ENCODE assay signal across 8 cellular contexts in genomic region chr5:137778772-137779564, GRCh38. TPM values are rescaled to one million over a fixed set of nuclear protein-coding genes. Genes with fewer than 3 reads are reported as not detected.
A peak's percentile ranks its signal among the peaks of the same experiment; 100 is the strongest.
DNase-seq lines count a peak whose midpoint lies in the region; ATAC-seq, FAIRE-seq and TF ChIP-seq lines count a peak whose summit lies in the region.

No MANE protein-coding gene starts in this region.

- ATAC-seq in GM18511 (IDR thresholded peaks at IDR 0.05; ENCODE audit: unreplicated experiment), result no peak

- in situ Hi-C loops in Caki2 (cut with HindIII; ENCODE audit: low pct_unique_long_range_greater_than_20kb, low sequenced_read_pairs), result no loop called here

- H3K36me3 ChIP-seq in small intestine (ENCODE audit: control insufficient read depth in 2 of 2, insufficient read depth in 2 of 2, low read length in 2 of 2), result no peaks in the 10 kb centered on the region

- H3K27ac ChIP-seq in small intestine (ENCODE audit: low read depth in 1 of 2, low read length in 1 of 2), result no peak overlapping the region

- no peaks in the 10 kb centered on the region for H3K9me3 ChIP-seq in small intestine (ENCODE audit: control insufficient read depth, low read depth)

- no peaks in the 10 kb centered on the region for H3K4me1 ChIP-seq in small intestine (ENCODE audit: control insufficient read depth in 2 of 2, insufficient read depth in 1 of 2, low read depth in 1 of 2, low read length in 1 of 2)

- 28 to 46% (median 40%) methylated on average over 2 of the region's 2 CpGs for WGBS in small intestine, 3 donors

- TF ChIP-seq POLR2A in H54 (IDR thresholded peaks at IDR 0.05; ENCODE audit: low read depth, low read length), result no peak

- DNase-seq in Caki2 (ENCODE audit: low read depth) (peak; percentile 7), HT1080 (ENCODE audit: low read depth) (peak; percentile 18), SKM-1 (lab: John Stamatoyannopoulos, UW; ENCODE audit: unreplicated experiment) (peak; percentile 2), foreskin fibroblast (peak in 1 of 2 donors; percentile 73), small intestine (peak; percentile 51), H54 (ENCODE audit: insufficient read length, low spot score) (no peak)
- no peak for DNase-seq in activated CD8-positive, alpha-beta memory T cell treated with anti-CD3 and anti-CD28 coated beads, Interleukin-2, amount 50 U/mL, for 48 hours

- H3K27me3 ChIP-seq in small intestine (ENCODE audit: control insufficient read depth in 2 of 2, insufficient read depth in 2 of 2, low read length in 2 of 2), result no peaks in the 10 kb centered on the region

- no peak overlapping the region for H3K4me3 ChIP-seq in foreskin fibroblast (ENCODE audit: low read depth in 1 of 2, low read length in 2 of 2)
- no peak overlapping the region for H3K4me3 ChIP-seq in small intestine (ENCODE audit: low read depth in 1 of 2, low read length in 2 of 2)

- FAIRE-seq in small intestine (lab: Jason Lieb, UNC) (peak; percentile 81), H54 (lab: Jason Lieb, UNC) (no peak)

- TF ChIP-seq CTCF in foreskin fibroblast (IDR thresholded peaks at IDR 0.05; ENCODE audit: low read depth, low read length), result peak; percentile 73

RNA-seq across cellular contexts. Expression of gene HNRNPA0, which starts 24.8 kb away (rescaled TPM):
- total RNA-seq in Caki2 (2014; rRNA removed; shearing (Covaris generic); ENCODE audit: low replicate concordance), result 50.5 and 51.7 TPM in 2 replicates
- 12.2 and 21.3 TPM in 2 replicates for total RNA-seq in HT1080 (2014; rRNA removed; shearing (Covaris generic))
- polyA plus RNA-seq in HT1080 (2015; cell fraction: cytosol; rRNA removed), result 38.7 and 40.0 TPM in 2 replicates
- polyA plus RNA-seq in HT1080 (2015; cell fraction: nucleus; rRNA removed), result 30.1 and 32.8 TPM in 2 replicates
- 10 to 100 TPM; 17.6 to 38.6 (median 17.7) TPM for polyA plus RNA-seq in small intestine

RNA-seq across cellular contexts. Expression of gene KLHL3, which starts 43.1 kb away (rescaled TPM):
- not detected in 2 replicates for total RNA-seq in Caki2 (2014; rRNA removed; shearing (Covaris generic); ENCODE audit: low replicate concordance)
- 0.42 and 0.47 TPM in 2 replicates for total RNA-seq in HT1080 (2014; rRNA removed; shearing (Covaris generic))
- polyA plus RNA-seq in HT1080 (2015; cell fraction: cytosol; rRNA removed), result 0.41 and 0.89 TPM in 2 replicates
- polyA plus RNA-seq in HT1080 (2015; cell fraction: nucleus; rRNA removed), result 3.9 and 5.5 TPM in 2 replicates
- polyA plus RNA-seq in small intestine, result 1 to 10 TPM in 1 of 3 donors, under 1 TPM in 2; 0.67 to 2.8 (median 0.81) TPM

Comparison
In these comparisons a context has a peak if more than half of its experiments do, and no peak if none do; other contexts are left out.
1. DNase-seq: peak in Caki2 (single experiment), HT1080 (single experiment), SKM-1 (single experiment) and small intestine (single experiment); none in H54 (single experiment) and activated CD8-positive, alpha-beta memory T cell treated with anti-CD3 and anti-CD28 coated beads, Interleukin-2, amount 50 U/mL, for 48 hours (single experiment).